ENCODE assay signal across 30 cellular contexts in genomic region chr4:79763486-79764075, GRCh38.
"Had no signal": no experiment of that assay in that cellular context is flagged by ENCODE, and none has a peak within 500 bp of the region (broad histone marks: within the 10 kb centered on the region; RNA-seq: fewer than 3 reads in every experiment).

No MANE protein-coding gene starts in this region.

- DNase-seq: activated B cell treated with CpG ODN at 0.5 μM for 24 hours; activated CD4-positive, alpha-beta T cell treated with anti-CD3 and anti-CD28 coated beads, Interleukin-2, amount 50 U/mL, for 1 hour; activated CD8-positive, alpha-beta memory T cell treated with anti-CD3 and anti-CD28 coated beads, Interleukin-2, amount 10 ng/mL, durations not matched to agents 7 days and 5 days; activated CD8-positive, alpha-beta T cell treated with anti-CD3 and anti-CD28 coated beads, Interleukin-2, amount 10 ng/mL, durations not matched to agents 7 days and 5 days; activated effector memory CD4-positive, alpha-beta T cell treated with anti-CD3 and anti-CD28 coated beads, Interleukin-2, amount 50 U/mL, for 16 hours; activated naive CD4-positive, alpha-beta T cell treated with anti-CD3 and anti-CD28 coated beads for 36 hours; activated naive CD8-positive, alpha-beta T cell treated with anti-CD3 and anti-CD28 coated beads for 36 hours; activated T-cell treated with anti-CD3 and anti-CD28 coated beads, Interleukin-2, amount 50 U/mL, for 72 hours; adrenal gland; aorta; body of pancreas; dorsolateral prefrontal cortex; effector memory CD4-positive, alpha-beta T cell; erythroblast; gastrocnemius medialis; glutamatergic neuron; naive thymus-derived CD8-positive, alpha-beta T cell; nucleus accumbens; pancreas; retina; stimulated activated CD4-positive, alpha-beta T cell treated with anti-CD3 and anti-CD28 coated beads, Interleukin-15, amount 100 ng/mL, for 24 hours; stimulated activated CD4-positive, alpha-beta T cell treated with anti-CD3 and anti-CD28 coated beads, Interleukin-2, amount 100 ng/mL, for 24 hours; stimulated activated naive B cell treated with anti-CD40 and anti-IgM and Interleukin-4, amounts not matched to agents 10 μg/mL and 1 μg/mL and 100 μg/mL, for 72 hours; stomach; T-helper 17 cell; T1000; thyroid gland; upper lobe of right lung had no signal

- ATAC-seq: activated CD8-positive, alpha-beta memory T cell treated with anti-CD3 and anti-CD28 coated beads, Interleukin-2, amount 10 ng/mL, durations not matched to agents 7 days and 5 days; activated CD8-positive, alpha-beta T cell treated with anti-CD3 and anti-CD28 coated beads, Interleukin-2, amount 10 ng/mL, durations not matched to agents 7 days and 5 days; activated T-cell treated with anti-CD3 and anti-CD28 coated beads, Interleukin-2, amount 50 U/mL, for 72 hours; body of pancreas; gastrocnemius medialis; naive thymus-derived CD8-positive, alpha-beta T cell; pancreas; stimulated activated naive B cell treated with anti-CD40 and anti-IgM and Interleukin-4, amounts not matched to agents 10 μg/mL and 1 μg/mL and 100 μg/mL, for 72 hours; T-helper 17 cell; upper lobe of right lung had no signal

- H3K9me3 ChIP-seq: adrenal gland, body of pancreas, gastrocnemius medialis, pancreas, prostate gland, thyroid gland, upper lobe of right lung had no signal

- H3K4me1 ChIP-seq: adrenal gland, body of pancreas, gastrocnemius medialis, pancreas, prostate gland, stomach, thyroid gland, upper lobe of right lung had no signal

- H3K4me3 ChIP-seq: adrenal gland, body of pancreas, coronary artery, dorsolateral prefrontal cortex, gastrocnemius medialis, pancreas, prostate gland, stomach, thyroid gland, upper lobe of right lung had no signal

- H3K27me3 ChIP-seq: adrenal gland, body of pancreas, dorsolateral prefrontal cortex, gastrocnemius medialis, pancreas, stomach, thyroid gland, upper lobe of right lung had no signal

- FAIRE-seq: pancreas had no signal

- H3K36me3 ChIP-seq: adrenal gland, gastrocnemius medialis, pancreas, prostate gland, stomach, thyroid gland, upper lobe of right lung had no signal

- H3K27ac ChIP-seq: adrenal gland, body of pancreas, coronary artery, dorsolateral prefrontal cortex, gastrocnemius medialis, pancreas, prostate gland, stomach, thyroid gland, upper lobe of right lung had no signal
